Comparison of ENCODE assay signal across 9 cellular contexts in the genomic region with DNA sequence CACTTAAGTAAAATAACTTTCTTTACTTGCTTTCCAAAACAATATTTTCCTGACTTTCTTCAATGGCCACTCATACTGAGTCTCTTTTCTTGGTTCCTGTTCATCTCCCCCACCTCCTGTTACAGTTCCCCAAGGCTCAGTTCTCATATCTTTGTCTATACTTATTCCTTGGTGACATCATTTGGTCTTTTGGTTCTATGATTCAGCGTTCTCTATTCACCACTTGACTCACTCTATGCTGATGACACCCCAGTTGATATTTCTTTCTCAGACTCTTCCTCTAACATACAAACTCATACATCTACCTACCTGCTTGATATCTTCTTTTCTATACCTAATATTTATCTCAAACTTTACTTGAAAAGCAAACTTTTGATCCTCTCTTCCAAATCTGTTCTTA.
DNase-seq lines count a peak whose midpoint lies in the region; ATAC-seq and TF ChIP-seq lines count a peak whose summit lies in the region.
"Had no signal": no experiment of that assay in that cellular context is flagged by ENCODE, and none has a peak within 500 bp of the region (broad histone marks: within the 10 kb centered on the region; RNA-seq: fewer than 3 reads in every experiment).

No MANE protein-coding gene starts in this region.

- H3K36me3 ChIP-seq in endodermal cell (ENCODE audit: control insufficient read depth, insufficient read depth, low read length), result peaks cover 4% of the 10 kb centered on the region
- H3K36me3 ChIP-seq: neutrophil had no signal

- no peak for TF ChIP-seq CTCF in GM13977 (IDR thresholded peaks at IDR 0.05; ENCODE audit: extremely low read depth, insufficient read depth, missing control alignments)
- no peak for TF ChIP-seq CTCF in fibroblast of pulmonary artery (IDR thresholded peaks at IDR 0.05; ENCODE audit: low read length, missing control alignments)
- TF ChIP-seq CTCF in endodermal cell (conservative IDR thresholded peaks at IDR 0.05), result no peak
- TF ChIP-seq CTCF in dorsolateral prefrontal cortex (IDR thresholded peaks at IDR 0.05 in 54 of 56, conservative IDR thresholded peaks at IDR 0.05 in 2 of 56; ENCODE audit: low read depth in 1 of 56, partially characterized antibody in 56 of 56), result no peak

- 87 to 100% methylated on average over 1 of the region's 1 CpG for WGBS in endodermal cell (ENCODE audit: insufficient coverage in 1 of 2, insufficient read length in 1 of 2), 2 experiments

- H3K27ac ChIP-seq in endodermal cell (ENCODE audit: low read depth, low read length), result no peak overlapping the region
- H3K27ac ChIP-seq in dorsolateral prefrontal cortex, result no peak overlapping the region
- H3K27ac ChIP-seq: neutrophil had no signal

- no peaks in the 10 kb centered on the region for H3K27me3 ChIP-seq in endodermal cell (ENCODE audit: control insufficient read depth, insufficient read depth, low read length, poor library complexity, severe bottlenecking)
- no peaks in the 10 kb centered on the region for H3K27me3 ChIP-seq in dorsolateral prefrontal cortex
- H3K27me3 ChIP-seq: neutrophil had no signal

- peaks cover 25% of the 10 kb centered on the region for H3K9me3 Mint-ChIP-seq in endodermal cell

- no peak overlapping the region for H3K27ac Mint-ChIP-seq in endodermal cell

- in situ Hi-C loops in GM13977 (cut with MboI; ENCODE audit: low pct_unique_long_range_greater_than_20kb, low sequenced_read_pairs, unreplicated experiment), result no loop called here

- no peak overlapping the region for H3K9ac ChIP-seq in endodermal cell (ENCODE audit: extremely low read depth, low read length, poor library complexity, severe bottlenecking)

- ATAC-seq in GM21723 (IDR thresholded peaks at IDR 0.05; ENCODE audit: unreplicated experiment), result peak; percentile 78
- peak; percentile 59 for ATAC-seq in HG03575 (IDR thresholded peaks at IDR 0.05; ENCODE audit: extremely low read depth, insufficient number of reproducible peaks, low FRiP score, unreplicated experiment)

- H3K4me3 ChIP-seq in fibroblast of pulmonary artery (replicated peaks; ENCODE audit: low read depth, low read length), result no peak overlapping the region
- H3K4me3 ChIP-seq in endodermal cell (ENCODE audit: low read length), result no peak overlapping the region
- H3K4me3 ChIP-seq in dorsolateral prefrontal cortex, result no peak overlapping the region

- intact Hi-C loops in dorsolateral prefrontal cortex (cut with DNase I), result loop anchor here in 1 of 2 donors (2.0 kb wide), 1 partner anchor 237 kb away; no protein-coding TSS in a partner anchor

- H3K4me1 ChIP-seq in endodermal cell (ENCODE audit: control insufficient read depth, insufficient read depth, low read length), result no peaks in the 10 kb centered on the region

- peaks cover 5% of the 10 kb centered on the region for H3K36me3 Mint-ChIP-seq in endodermal cell (ENCODE audit: low read depth)

- no peak overlapping the region for H3K4me3 Mint-ChIP-seq in endodermal cell

- no peaks in the 10 kb centered on the region for H3K4me1 Mint-ChIP-seq in endodermal cell

- H3K27me3 Mint-ChIP-seq in endodermal cell (ENCODE audit: insufficient read depth), result peaks cover 2% of the 10 kb centered on the region

- DNase-seq in GM13977 (ENCODE audit: low spot score), result peak; percentile 59
- DNase-seq in fibroblast of pulmonary artery (ENCODE audit: low read depth), result peak; percentile 60
- no peak for DNase-seq in putamen (ENCODE audit: low spot score)
- no peak for DNase-seq in NCI-H1930 (lab: John Stamatoyannopoulos, UW)
- no peak for DNase-seq in endodermal cell
- DNase-seq in dorsolateral prefrontal cortex, result no peak

- peaks cover 28% of the 10 kb centered on the region for H3K9me3 ChIP-seq in endodermal cell (ENCODE audit: control insufficient read depth, low read length)
- H3K9me3 ChIP-seq: neutrophil had no signal

Comparison
In these comparisons a context has a peak if more than half of its experiments do, and no peak if none do; other contexts are left out.
1. DNase-seq: peak in GM13977 (single experiment) and fibroblast of pulmonary artery (single experiment); none in putamen (single experiment), NCI-H1930 (0 of 2), endodermal cell (single experiment) and dorsolateral prefrontal cortex (0 of 10).